ENCODE assay signal across 14 cellular contexts in the genomic region with DNA sequence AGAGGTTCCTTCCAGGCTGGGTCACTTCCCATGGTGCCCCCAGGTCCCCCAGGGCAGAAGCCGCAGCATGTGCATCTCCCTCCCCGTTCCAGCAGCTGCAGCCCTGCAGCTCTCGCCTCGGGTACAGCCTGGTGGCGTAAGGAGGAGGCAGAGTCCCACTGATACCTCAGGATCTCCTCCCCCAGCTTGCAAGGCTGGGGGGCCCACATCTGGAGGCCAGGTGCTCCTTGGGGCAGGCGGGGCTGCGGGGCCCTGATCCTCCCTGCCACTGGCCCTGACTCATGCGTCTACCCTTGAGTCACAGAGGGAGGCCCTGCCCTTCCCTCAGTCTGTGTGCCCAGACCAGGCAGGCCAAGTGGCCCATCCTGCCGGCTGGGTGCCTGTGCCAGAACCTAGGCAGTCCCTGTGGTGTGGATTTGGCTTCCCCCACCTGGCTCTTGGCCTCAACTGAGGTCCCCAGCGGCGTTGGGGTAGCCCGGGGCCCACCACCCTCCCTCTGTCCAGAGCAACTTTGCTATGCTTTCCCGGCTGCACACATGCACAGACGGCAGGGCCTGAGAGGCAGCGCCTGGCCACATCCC. TPM values are rescaled to one million over a fixed set of nuclear protein-coding genes. Genes with fewer than 3 reads are reported as not detected.
A peak's percentile ranks its signal among the peaks of the same experiment; 100 is the strongest.
DNase-seq lines count a peak whose midpoint lies in the region; ATAC-seq and TF ChIP-seq lines count a peak whose summit lies in the region.
"Had no signal": no experiment of that assay in that cellular context is flagged by ENCODE, and none has a peak within 500 bp of the region (broad histone marks: within the 10 kb centered on the region; RNA-seq: fewer than 3 reads in every experiment).

No MANE protein-coding gene starts in this region.

- no peak overlapping the region for H3K27ac Mint-ChIP-seq in activated CD4-positive, alpha-beta memory T cell treated with anti-CD3 and anti-CD28 coated beads for 36 hours
- H3K27ac Mint-ChIP-seq: activated CD4-positive, alpha-beta T cell treated with anti-CD3 and anti-CD28 coated beads, Interleukin-2, amount 10 ng/mL, durations not matched to agents 7 days and 5 days; activated naive CD8-positive, alpha-beta T cell; mesothelial cell of epicardium had no signal

- no peak overlapping the region for H3K4me3 ChIP-seq in NB4 (ENCODE audit: low read depth, low read length)
- no peak overlapping the region for H3K4me3 ChIP-seq in choroid plexus epithelial cell (ENCODE audit: low read depth, low read length)
- H3K4me3 ChIP-seq in osteoblast (ENCODE audit: insufficient read depth, low read length) = no peak overlapping the region

- no peaks in the 10 kb centered on the region for H3K27me3 Mint-ChIP-seq in activated CD4-positive, alpha-beta memory T cell treated with anti-CD3 and anti-CD28 coated beads for 36 hours
- H3K27me3 Mint-ChIP-seq: activated CD4-positive, alpha-beta T cell treated with anti-CD3 and anti-CD28 coated beads, Interleukin-2, amount 10 ng/mL, durations not matched to agents 7 days and 5 days; activated naive CD8-positive, alpha-beta T cell had no signal

- peaks cover 11% of the 10 kb centered on the region for H3K4me1 ChIP-seq in osteoblast (ENCODE audit: insufficient read depth, low read length)

- TF ChIP-seq CTCF in NB4 (IDR thresholded peaks at IDR 0.05; ENCODE audit: low read depth, low read length) = no peak
- peak; percentile 47 for TF ChIP-seq CTCF in choroid plexus epithelial cell (conservative IDR thresholded peaks at IDR 0.05; ENCODE audit: low read depth, low read length)
- TF ChIP-seq CTCF in osteoblast (IDR thresholded peaks at IDR 0.05; ENCODE audit: extremely low read depth, low read depth, low read length) = no peak

- peaks cover 14% of the 10 kb centered on the region for H3K36me3 Mint-ChIP-seq in activated CD4-positive, alpha-beta memory T cell treated with anti-CD3 and anti-CD28 coated beads for 36 hours

- H3K79me2 ChIP-seq in osteoblast (ENCODE audit: insufficient read depth, low read length) = no peaks in the 10 kb centered on the region

- intact Hi-C loops in activated CD4-positive, alpha-beta memory T cell treated with anti-CD3 and anti-CD28 coated beads for 36 hours (cut with micrococcal nuclease) = no loop called here

- H3K4me1 Mint-ChIP-seq in activated CD4-positive, alpha-beta memory T cell treated with anti-CD3 and anti-CD28 coated beads for 36 hours (ENCODE audit: low read depth) = no peaks in the 10 kb centered on the region
- H3K4me1 Mint-ChIP-seq: activated CD4-positive, alpha-beta T cell treated with anti-CD3 and anti-CD28 coated beads, Interleukin-2, amount 10 ng/mL, durations not matched to agents 7 days and 5 days; mesothelial cell of epicardium had no signal

- no peak for ATAC-seq in GM18873 (IDR thresholded peaks at IDR 0.05; ENCODE audit: low FRiP score, unreplicated experiment)
- ATAC-seq in GM18907 (IDR thresholded peaks at IDR 0.05; ENCODE audit: unreplicated experiment) = no peak
- no peak for ATAC-seq in GM19324 (IDR thresholded peaks at IDR 0.05; ENCODE audit: low FRiP score, unreplicated experiment)

- POLR2A ChIA-PET in activated CD4-positive, alpha-beta memory T cell treated with anti-CD3 and anti-CD28 coated beads for 36 hours (lab: Charles Lee) = no interaction called here

- no peak overlapping the region for H3K4me3 Mint-ChIP-seq in activated CD4-positive, alpha-beta memory T cell treated with anti-CD3 and anti-CD28 coated beads for 36 hours
- H3K4me3 Mint-ChIP-seq: activated CD4-positive, alpha-beta T cell treated with anti-CD3 and anti-CD28 coated beads, Interleukin-2, amount 10 ng/mL, durations not matched to agents 7 days and 5 days; activated naive CD8-positive, alpha-beta T cell; mesothelial cell of epicardium had no signal

- no peak overlapping the region for H3K4me2 ChIP-seq in osteoblast (ENCODE audit: insufficient read depth, low read length)

- H2AFZ ChIP-seq in osteoblast (ENCODE audit: low read length) = no peak overlapping the region

- no peaks in the 10 kb centered on the region for H3K9me3 ChIP-seq in osteoblast (ENCODE audit: low read depth, low read length)

- H3K9me3 Mint-ChIP-seq in activated CD4-positive, alpha-beta memory T cell treated with anti-CD3 and anti-CD28 coated beads for 36 hours = no peaks in the 10 kb centered on the region
- H3K9me3 Mint-ChIP-seq: activated CD4-positive, alpha-beta T cell treated with anti-CD3 and anti-CD28 coated beads, Interleukin-2, amount 10 ng/mL, durations not matched to agents 7 days and 5 days; mesothelial cell of epicardium had no signal

- no peaks in the 10 kb centered on the region for H3K27me3 ChIP-seq in osteoblast (ENCODE audit: insufficient read depth, low read length)

- H4K20me1 ChIP-seq in osteoblast (ENCODE audit: insufficient read depth, low read length) = peaks cover 10% of the 10 kb centered on the region

- CTCF ChIA-PET in activated CD4-positive, alpha-beta memory T cell treated with anti-CD3 and anti-CD28 coated beads for 36 hours (lab: Charles Lee) = no interaction called here

- H3K36me3 ChIP-seq in osteoblast (ENCODE audit: insufficient read depth, low read length) = peaks cover 31% of the 10 kb centered on the region

- TF ChIP-seq POLR2A in NB4 (IDR thresholded peaks at IDR 0.05; ENCODE audit: extremely low read depth, insufficient read length) = no peak

- peak overlapping the region; percentile 45 for H3K27ac ChIP-seq in osteoblast (ENCODE audit: low read depth, low read length)

- DNase-seq in DMS 273 treated with DMSO at 0.1 percent for 48 hours (lab: John Stamatoyannopoulos, UW) (peak; percentile 61), NB4 (ENCODE audit: low read depth) (peak; percentile 36), choroid plexus epithelial cell (ENCODE audit: low read depth) (peak; percentile 71), osteoblast (ENCODE audit: insufficient read length, low spot score, missing footprints) (peak; percentile 99)
- DNase-seq in activated CD4-positive, alpha-beta memory T cell treated with anti-CD3 and anti-CD28 coated beads for 36 hours = no peak
- DNase-seq: activated CD4-positive, alpha-beta T cell treated with anti-CD3 and anti-CD28 coated beads, Interleukin-2, amount 10 ng/mL, durations not matched to agents 7 days and 5 days; NCI-H1436 treated with DMSO at 0.1 percent for 48 hours; SHP77 treated with DMSO at 0.1 percent for 48 hours; stimulated activated naive CD4-positive, alpha-beta T cell treated with Interleukin-2 at 50 U/mL for 16 hours had no signal

RNA-seq across cellular contexts. Expression of a gene that starts 12.8 kb away (rescaled TPM):
- total RNA-seq in osteoblast = 114 and 126 TPM in 2 replicates
- 10 to 100 TPM; 25.6 to 28.4 TPM for total RNA-seq in activated CD4-positive, alpha-beta memory T cell treated with anti-CD3 and anti-CD28 coated beads for 36 hours

RNA-seq across cellular contexts. Expression of a gene that starts 13.0 kb away (rescaled TPM):
- 31.8 and 34.8 TPM in 2 replicates for total RNA-seq in osteoblast
- 10 to 100 TPM; 15.6 to 16.4 TPM for total RNA-seq in activated CD4-positive, alpha-beta memory T cell treated with anti-CD3 and anti-CD28 coated beads for 36 hours

RNA-seq across cellular contexts. Expression of a gene that starts 44.2 kb away (rescaled TPM):
- 33.7 and 41.0 TPM in 2 replicates for total RNA-seq in osteoblast
- 10 to 100 TPM; 75.0 to 78.3 TPM for total RNA-seq in activated CD4-positive, alpha-beta memory T cell treated with anti-CD3 and anti-CD28 coated beads for 36 hours

RNA-seq across cellular contexts. Expression of a gene that starts 45.2 kb away (rescaled TPM):
- 52.2 and 52.8 TPM in 2 replicates for total RNA-seq in osteoblast
- 100 to 1,000 TPM in 1 of 2 experiments, 10 to 100 TPM in 1; 97.8 to 101 TPM for total RNA-seq in activated CD4-positive, alpha-beta memory T cell treated with anti-CD3 and anti-CD28 coated beads for 36 hours
